7 cellular contexts compared by ENCODE assay signal in genomic region chr14:100025111-100025510, GRCh38. TPM values are rescaled to one million over a fixed set of nuclear protein-coding genes. Genes with fewer than 3 reads are reported as not detected.
A peak's percentile ranks its signal among the peaks of the same experiment; 100 is the strongest.
DNase-seq lines count a peak whose midpoint lies in the region; ATAC-seq, FAIRE-seq and TF ChIP-seq lines count a peak whose summit lies in the region.

No MANE protein-coding gene starts in this region.

- POLR2A ChIA-PET in T-cell (lab: Charles Lee) = no interaction called here

- no peak overlapping the region for H3K4me3 ChIP-seq in epithelial cell of proximal tubule (ENCODE audit: low read depth, low read length)
- H3K4me3 ChIP-seq in retinal pigment epithelial cell (ENCODE audit: low read length) = no peak overlapping the region

- TF ChIP-seq POLR2A in GM12892 (IDR thresholded peaks at IDR 0.05; ENCODE audit: low read depth, low read length) = no peak

- no peak overlapping the region for H3K4me3 Mint-ChIP-seq in T-cell

- CTCF ChIA-PET in T-cell (lab: Charles Lee) = no interaction called here

- H3K27ac Mint-ChIP-seq in T-cell = no peak overlapping the region

- no peaks in the 10 kb centered on the region for H3K9me3 Mint-ChIP-seq in T-cell

- H3K27me3 Mint-ChIP-seq in T-cell = no peaks in the 10 kb centered on the region

- peak; percentile 38 for FAIRE-seq in GM12892 (lab: Jason Lieb, UNC)

- peak; percentile 25 for DNase-seq in GM12892 (ENCODE audit: insufficient read length)
- peak in 22 of 34 experiments; percentile 3 to 30 (median 10) for DNase-seq in T-cell
- no peak for DNase-seq in epithelial cell of proximal tubule (ENCODE audit: low read depth)
- DNase-seq in retinal pigment epithelial cell (ENCODE audit: low read depth) = no peak
- DNase-seq in amygdala (lab: John Stamatoyannopoulos, UW) = no peak
- no peak for DNase-seq in retina

- H3K4me1 Mint-ChIP-seq in T-cell = peaks cover 6 to 10% (median 8%) of the 10 kb centered on the region in 3 donors

- H3K36me3 Mint-ChIP-seq in T-cell = no peaks in the 10 kb centered on the region

- TF ChIP-seq CTCF in epithelial cell of proximal tubule (conservative IDR thresholded peaks at IDR 0.05; ENCODE audit: low read depth, low read length) (peak; percentile 73), retinal pigment epithelial cell (conservative IDR thresholded peaks at IDR 0.05; ENCODE audit: low read depth, low read length) (peak; percentile 61)

- ATAC-seq in HG03439 (IDR thresholded peaks at IDR 0.05; ENCODE audit: unreplicated experiment) (peak; percentile 66), T-cell (replicated peaks in 1 of 4) (peak; percentile 34 to 73 (median 59))

RNA-seq across cellular contexts. Expression of gene EVL, which starts 40.1 kb away (rescaled TPM):
- polyA plus RNA-seq in GM12892 (2012; ENCODE audit: missing spikeins) = 149 TPM
- total RNA-seq in T-cell = 1,000 to 10,000 TPM; 1,049 to 1,157 (median 1,125) TPM
- 24.6 and 69.2 TPM in 2 replicates for total RNA-seq in epithelial cell of proximal tubule

Comparison
In these comparisons a context has a peak if more than half of its experiments do, and no peak if none do; other contexts are left out.
1. DNase-seq: peak in GM12892 (single experiment) and T-cell (22 of 34); none in epithelial cell of proximal tubule (single experiment), retinal pigment epithelial cell (single experiment), amygdala (0 of 56) and retina (single experiment).
2. RNA of gene EVL, which starts 40.1 kb away (total RNA-seq): 1,049 to 1,157 TPM in T-cell; 24.6 to 69.2 TPM in epithelial cell of proximal tubule; every median in the first group is over 10 times any median in the second.